37 cellular contexts compared by ENCODE assay signal in genomic region chr9:120996409-120996808, GRCh38.
"Had no signal": no experiment of that assay in that cellular context is flagged by ENCODE, and none has a peak within 500 bp of the region (broad histone marks: within the 10 kb centered on the region; RNA-seq: fewer than 3 reads in every experiment).

No MANE protein-coding gene starts in this region.

- H3K4me1 Mint-ChIP-seq: activated CD4-positive, alpha-beta memory T cell treated with anti-CD3 and anti-CD28 coated beads, Interleukin-2, amount 10 ng/mL, durations not matched to agents 7 days and 5 days; activated CD4-positive, alpha-beta T cell treated with anti-CD3 and anti-CD28 coated beads for 36 hours; activated CD8-positive, alpha-beta memory T cell treated with anti-CD3 and anti-CD28 coated beads, Interleukin-2, amount 10 ng/mL, durations not matched to agents 7 days and 5 days; activated naive CD4-positive, alpha-beta T cell treated with anti-CD3 and anti-CD28 coated beads, Interleukin-2, amount 10 ng/mL, durations not matched to agents 7 days and 5 days; activated naive CD4-positive, alpha-beta T cell treated with anti-CD3 and anti-CD28 coated beads, Interleukin-2, amount 50 U/mL, for 24 hours; activated naive CD8-positive, alpha-beta T cell treated with anti-CD3 and anti-CD28 coated beads, Interleukin-2, amount 50 U/mL, for 24 hours; brain; central memory CD8-positive, alpha-beta T cell had no signal

- H3K9me3 ChIP-seq: ascending aorta had no signal

- H3K27ac Mint-ChIP-seq: activated CD4-positive, alpha-beta memory T cell treated with anti-CD3 and anti-CD28 coated beads, Interleukin-2, amount 10 ng/mL, durations not matched to agents 7 days and 5 days; activated CD4-positive, alpha-beta T cell treated with anti-CD3 and anti-CD28 coated beads for 36 hours; activated CD8-positive, alpha-beta memory T cell treated with anti-CD3 and anti-CD28 coated beads, Interleukin-2, amount 10 ng/mL, durations not matched to agents 7 days and 5 days; activated CD8-positive, alpha-beta T cell treated with anti-CD3 and anti-CD28 coated beads, Interleukin-2, amount 10 ng/mL, durations not matched to agents 7 days and 5 days; activated naive CD4-positive, alpha-beta T cell treated with anti-CD3 and anti-CD28 coated beads, Interleukin-2, amount 10 ng/mL, durations not matched to agents 7 days and 5 days; activated naive CD4-positive, alpha-beta T cell treated with anti-CD3 and anti-CD28 coated beads, Interleukin-2, amount 50 U/mL, for 24 hours; activated naive CD8-positive, alpha-beta T cell; activated naive CD8-positive, alpha-beta T cell treated with anti-CD3 and anti-CD28 coated beads, Interleukin-2, amount 10 ng/mL, durations not matched to agents 7 days and 5 days; activated naive CD8-positive, alpha-beta T cell treated with anti-CD3 and anti-CD28 coated beads, Interleukin-2, amount 50 U/mL, for 24 hours; activated T-cell treated with anti-CD3 and anti-CD28 coated beads, Interleukin-2, amount 50 U/mL, for 24 hours; activated T-helper 2 cell treated with anti-CD3 and anti-CD28 coated beads, Interferon-gamma antibody, Interleukin-2, Interleukin-4, amounts not matched to agents 10 μg/mL and 5 μg/mL and 100 μg/mL, durations not matched to agents 14 hours and 24 hours and 36 hours; brain; T-helper 1 cell treated with Interleukin-12 subunit alpha and Interleukin-12 subunit beta and Interleukin-4 antibody, amounts not matched to agents 30 μg/mL and 1 μg/mL, for 36 hours; T-helper 2 cell treated with Interferon-gamma antibody and Interleukin-4, amounts not matched to agents 5 μg/mL and 100 μg/mL, for 36 hours; WTC11 had no signal

- DNase-seq: activated CD4-positive, alpha-beta memory T cell treated with anti-CD3 and anti-CD28 coated beads, Interleukin-2, amount 10 ng/mL, durations not matched to agents 7 days and 5 days; activated CD4-positive, alpha-beta T cell treated with anti-CD3 and anti-CD28 coated beads for 1 hour; activated CD4-positive, alpha-beta T cell treated with anti-CD3 and anti-CD28 coated beads for 36 hours; activated CD4-positive, alpha-beta T cell treated with anti-CD3 and anti-CD28 coated beads for 48 hours; activated CD4-positive, alpha-beta T cell treated with anti-CD3 and anti-CD28 coated beads, Interleukin-2, amount 50 U/mL, for 48 hours; activated CD4-positive, CD25-positive, alpha-beta regulatory T cell; activated CD8-positive, alpha-beta memory T cell treated with anti-CD3 and anti-CD28 coated beads for 24 hours; activated CD8-positive, alpha-beta memory T cell treated with anti-CD3 and anti-CD28 coated beads, Interleukin-2, amount 10 ng/mL, durations not matched to agents 7 days and 5 days; activated CD8-positive, alpha-beta memory T cell treated with anti-CD3 and anti-CD28 coated beads, Interleukin-2, amount 50 U/mL, for 48 hours; activated CD8-positive, alpha-beta T cell treated with anti-CD3 and anti-CD28 coated beads, Interleukin-2, amount 10 ng/mL, durations not matched to agents 7 days and 5 days; activated effector memory CD4-positive, alpha-beta T cell treated with Interleukin-2 at 50 U/mL for 16 hours; activated gamma-delta T cell; activated naive CD4-positive, alpha-beta T cell treated with anti-CD3 and anti-CD28 coated beads, Interleukin-2, amount 10 ng/mL, durations not matched to agents 7 days and 5 days; activated naive CD4-positive, alpha-beta T cell treated with Interleukin-2 at 50 U/mL for 16 hours; activated naive CD8-positive, alpha-beta T cell treated with anti-CD3 and anti-CD28 coated beads, Interleukin-2, amount 10 ng/mL, durations not matched to agents 7 days and 5 days; activated naive CD8-positive, alpha-beta T cell treated with anti-CD3 and anti-CD28 coated beads, Interleukin-2, amount 50 U/mL, for 24 hours; activated T-cell treated with anti-CD3 and anti-CD28 coated beads, Interleukin-2, amount 50 U/mL, for 24 hours; activated T-cell treated with anti-CD3 and anti-CD28 coated beads, Interleukin-2, amount 50 U/mL, for 48 hours; amygdala; anterior cingulate cortex; caudate nucleus; cerebellar nuclear complex; T-helper 1 cell; T-helper 2 cell; T-helper 9 cell; WERI-Rb-1 had no signal

- H3K36me3 ChIP-seq: ascending aorta, cardiac muscle cell, WERI-Rb-1 had no signal

- H3K4me1 ChIP-seq: ascending aorta had no signal

- H3K9me3 Mint-ChIP-seq: activated CD4-positive, alpha-beta memory T cell treated with anti-CD3 and anti-CD28 coated beads, Interleukin-2, amount 10 ng/mL, durations not matched to agents 7 days and 5 days; activated naive CD4-positive, alpha-beta T cell treated with anti-CD3 and anti-CD28 coated beads, Interleukin-2, amount 10 ng/mL, durations not matched to agents 7 days and 5 days; activated naive CD4-positive, alpha-beta T cell treated with anti-CD3 and anti-CD28 coated beads, Interleukin-2, amount 50 U/mL, for 24 hours; activated naive CD8-positive, alpha-beta T cell treated with anti-CD3 and anti-CD28 coated beads, Interleukin-2, amount 10 ng/mL, durations not matched to agents 7 days and 5 days; activated naive CD8-positive, alpha-beta T cell treated with anti-CD3 and anti-CD28 coated beads, Interleukin-2, amount 50 U/mL, for 24 hours; activated T-cell treated with anti-CD3 and anti-CD28 coated beads, Interleukin-2, amount 50 U/mL, for 24 hours; activated T-helper 2 cell treated with anti-CD3 and anti-CD28 coated beads, Interferon-gamma antibody, Interleukin-2, Interleukin-4, amounts not matched to agents 10 μg/mL and 5 μg/mL and 100 μg/mL, durations not matched to agents 14 hours and 24 hours and 36 hours; brain; central memory CD8-positive, alpha-beta T cell; T-helper 1 cell treated with Interleukin-12 subunit alpha and Interleukin-12 subunit beta and Interleukin-4 antibody, amounts not matched to agents 30 μg/mL and 1 μg/mL, for 36 hours; T-helper 2 cell treated with Interferon-gamma antibody and Interleukin-4, amounts not matched to agents 5 μg/mL and 100 μg/mL, for 36 hours; WTC11 had no signal

- H3K27me3 ChIP-seq: ascending aorta, cardiac muscle cell had no signal

- H3K36me3 Mint-ChIP-seq: activated CD8-positive, alpha-beta memory T cell treated with anti-CD3 and anti-CD28 coated beads, Interleukin-2, amount 10 ng/mL, durations not matched to agents 7 days and 5 days; activated naive CD4-positive, alpha-beta T cell treated with anti-CD3 and anti-CD28 coated beads, Interleukin-2, amount 10 ng/mL, durations not matched to agents 7 days and 5 days; activated naive CD4-positive, alpha-beta T cell treated with anti-CD3 and anti-CD28 coated beads, Interleukin-2, amount 50 U/mL, for 24 hours; activated naive CD8-positive, alpha-beta T cell; activated naive CD8-positive, alpha-beta T cell treated with anti-CD3 and anti-CD28 coated beads, Interleukin-2, amount 10 ng/mL, durations not matched to agents 7 days and 5 days; brain; WTC11 had no signal

- FAIRE-seq: bronchial epithelial cell had no signal

- H3K4me3 Mint-ChIP-seq: activated CD4-positive, alpha-beta memory T cell treated with anti-CD3 and anti-CD28 coated beads, Interleukin-2, amount 10 ng/mL, durations not matched to agents 7 days and 5 days; activated CD4-positive, alpha-beta T cell treated with anti-CD3 and anti-CD28 coated beads for 36 hours; activated CD8-positive, alpha-beta memory T cell treated with anti-CD3 and anti-CD28 coated beads, Interleukin-2, amount 10 ng/mL, durations not matched to agents 7 days and 5 days; activated CD8-positive, alpha-beta T cell treated with anti-CD3 and anti-CD28 coated beads, Interleukin-2, amount 10 ng/mL, durations not matched to agents 7 days and 5 days; activated naive CD4-positive, alpha-beta T cell treated with anti-CD3 and anti-CD28 coated beads, Interleukin-2, amount 10 ng/mL, durations not matched to agents 7 days and 5 days; activated naive CD4-positive, alpha-beta T cell treated with anti-CD3 and anti-CD28 coated beads, Interleukin-2, amount 50 U/mL, for 24 hours; activated naive CD8-positive, alpha-beta T cell; activated naive CD8-positive, alpha-beta T cell treated with anti-CD3 and anti-CD28 coated beads, Interleukin-2, amount 10 ng/mL, durations not matched to agents 7 days and 5 days; activated naive CD8-positive, alpha-beta T cell treated with anti-CD3 and anti-CD28 coated beads, Interleukin-2, amount 50 U/mL, for 24 hours; activated T-cell treated with anti-CD3 and anti-CD28 coated beads, Interleukin-2, amount 50 U/mL, for 24 hours; brain; central memory CD8-positive, alpha-beta T cell; T-helper 1 cell treated with Interleukin-12 subunit alpha and Interleukin-12 subunit beta and Interleukin-4 antibody, amounts not matched to agents 30 μg/mL and 1 μg/mL, for 36 hours; T-helper 2 cell treated with Interferon-gamma antibody and Interleukin-4, amounts not matched to agents 5 μg/mL and 100 μg/mL, for 36 hours; WTC11 had no signal

- H3K27ac ChIP-seq: ascending aorta, cardiac muscle cell, WERI-Rb-1 had no signal

- H3K4me3 ChIP-seq: ascending aorta, cardiac muscle cell had no signal

- H3K27me3 Mint-ChIP-seq: activated CD4-positive, alpha-beta memory T cell treated with anti-CD3 and anti-CD28 coated beads, Interleukin-2, amount 10 ng/mL, durations not matched to agents 7 days and 5 days; activated CD4-positive, alpha-beta T cell treated with anti-CD3 and anti-CD28 coated beads for 36 hours; activated CD8-positive, alpha-beta memory T cell treated with anti-CD3 and anti-CD28 coated beads, Interleukin-2, amount 10 ng/mL, durations not matched to agents 7 days and 5 days; activated naive CD4-positive, alpha-beta T cell treated with anti-CD3 and anti-CD28 coated beads, Interleukin-2, amount 10 ng/mL, durations not matched to agents 7 days and 5 days; activated naive CD4-positive, alpha-beta T cell treated with anti-CD3 and anti-CD28 coated beads, Interleukin-2, amount 50 U/mL, for 24 hours; activated naive CD8-positive, alpha-beta T cell; activated naive CD8-positive, alpha-beta T cell treated with anti-CD3 and anti-CD28 coated beads, Interleukin-2, amount 50 U/mL, for 24 hours; activated T-cell treated with anti-CD3 and anti-CD28 coated beads, Interleukin-2, amount 50 U/mL, for 24 hours; brain; central memory CD8-positive, alpha-beta T cell had no signal
